8 cellular contexts compared by ENCODE assay signal in genomic region chr10:98134431-98135221, GRCh38. TPM values are rescaled to one million over a fixed set of nuclear protein-coding genes. Genes with fewer than 3 reads are reported as not detected.
DNase-seq lines count a peak whose midpoint lies in the region; ATAC-seq, FAIRE-seq and TF ChIP-seq lines count a peak whose summit lies in the region.

TSS of gene R3HCC1L (plus strand) at chr10:98134657. CDS start at chr10:98208115, 73,458 bp downstream.

- peaks cover 7% of the 10 kb centered on the region; the same call in 1 of the 2 replicates for H3K36me3 ChIP-seq in BLaER1
- no peaks in the 10 kb centered on the region for H3K36me3 ChIP-seq in colonic mucosa

- H3K27me3 ChIP-seq in BLaER1 (no peaks in the 10 kb centered on the region), colonic mucosa (no peaks in the 10 kb centered on the region)

- H3K36me3 Mint-ChIP-seq in activated CD4-positive, alpha-beta T cell treated with anti-CD3 and anti-CD28 coated beads, Interleukin-2, amount 10 ng/mL, durations not matched to agents 24 days and 14 days (ENCODE audit: low read depth) = peaks cover 19% of the 10 kb centered on the region

- no peak for TF ChIP-seq CTCF in colonic mucosa (IDR thresholded peaks at IDR 0.05)

- H3K9ac ChIP-seq in BLaER1 (peak within 1 kb of the TSS; percentile 90), colonic mucosa (ENCODE audit: low read depth in 2 of 2, low read length in 2 of 2) (peak within 1 kb of the TSS; percentile 95)

- peak; percentile 55 for DNase-seq in GM19239 (ENCODE audit: insufficient read length, low spot score)
- peak; percentile 14 for DNase-seq in NCI-H524 treated with DMSO at 0.1 percent for 48 hours (lab: John Stamatoyannopoulos, UW)
- DNase-seq in activated CD4-positive, alpha-beta T cell treated with anti-CD3 and anti-CD28 coated beads, Interleukin-2, amount 10 ng/mL, durations not matched to agents 24 days and 14 days = peak; percentile 98
- DNase-seq in colonic mucosa = peak; percentile 95
- DNase-seq in left kidney (ENCODE audit: low read depth, low spot score) = peak; percentile 96
- DNase-seq in stimulated activated CD4-positive, alpha-beta T cell treated with anti-CD3 and anti-CD28 coated beads, Interleukin-1b, Interleukin-23, amount 100 ng/mL, for 48 hours = peak; percentile 94

- H3K4me3 Mint-ChIP-seq in activated CD4-positive, alpha-beta T cell treated with anti-CD3 and anti-CD28 coated beads, Interleukin-2, amount 10 ng/mL, durations not matched to agents 24 days and 14 days = peak within 1 kb of the TSS; percentile 94

- H3K4me1 Mint-ChIP-seq in activated CD4-positive, alpha-beta T cell treated with anti-CD3 and anti-CD28 coated beads, Interleukin-2, amount 10 ng/mL, durations not matched to agents 24 days and 14 days = peaks cover 36% of the 10 kb centered on the region

- FAIRE-seq in GM19239 (lab: Jason Lieb, UNC) = peak; percentile 96

- H3K4me3 ChIP-seq in BLaER1 (peak within 1 kb of the TSS; percentile 94), colonic mucosa (peak within 1 kb of the TSS; percentile 97)

- H3K9me3 ChIP-seq in BLaER1 (peaks cover 28% of the 10 kb centered on the region), colonic mucosa (no peaks in the 10 kb centered on the region)

- peaks cover 23% of the 10 kb centered on the region; the same call in 1 of the 2 replicates for H4K20me1 ChIP-seq in BLaER1

- peak; percentile 89 for ATAC-seq in HG03442 (IDR thresholded peaks at IDR 0.05; ENCODE audit: unreplicated experiment)

- peak within 1 kb of the TSS; percentile 88 for H3K4me2 ChIP-seq in BLaER1

- H3K27ac Mint-ChIP-seq in activated CD4-positive, alpha-beta T cell treated with anti-CD3 and anti-CD28 coated beads, Interleukin-2, amount 10 ng/mL, durations not matched to agents 24 days and 14 days = peak within 1 kb of the TSS; percentile 88

- H3K4me1 ChIP-seq in BLaER1 (peaks cover 43% of the 10 kb centered on the region), colonic mucosa (peaks cover 10% of the 10 kb centered on the region)

- H3K27ac ChIP-seq in BLaER1 (peak within 1 kb of the TSS; percentile 90), colonic mucosa (peak within 1 kb of the TSS; percentile 92)

- H3K27me3 Mint-ChIP-seq in activated CD4-positive, alpha-beta T cell treated with anti-CD3 and anti-CD28 coated beads, Interleukin-2, amount 10 ng/mL, durations not matched to agents 24 days and 14 days = peaks cover 2% of the 10 kb centered on the region

- intact Hi-C loops in activated CD4-positive, alpha-beta T cell treated with anti-CD3 and anti-CD28 coated beads, Interleukin-2, amount 10 ng/mL, durations not matched to agents 24 days and 14 days (cut with micrococcal nuclease) = loop anchor here (10.0 kb wide), 3 partner anchors 280 to 1600 kb away; partner anchors contain the start of genes COX15 and CUTC
- intact Hi-C loops in colonic mucosa (cut with DNase I) = no loop called here

- H3K9me3 Mint-ChIP-seq in activated CD4-positive, alpha-beta T cell treated with anti-CD3 and anti-CD28 coated beads, Interleukin-2, amount 10 ng/mL, durations not matched to agents 24 days and 14 days = peaks cover 7% of the 10 kb centered on the region

RNA-seq across cellular contexts. Expression of gene R3HCC1L, which starts in this region (rescaled TPM):
- 17.6 and 19.3 TPM in 2 replicates for total RNA-seq in activated CD4-positive, alpha-beta T cell treated with anti-CD3 and anti-CD28 coated beads, Interleukin-2, amount 10 ng/mL, durations not matched to agents 24 days and 14 days
- 10 to 100 TPM; 16.7 to 16.8 TPM for total RNA-seq in colonic mucosa

Comparison
In these comparisons a context has a peak if more than half of its experiments do, and no peak if none do; other contexts are left out.
1. Peak in every context shown above with its lines: DNase-seq, ATAC-seq, H3K4me3 ChIP-seq and H3K27ac ChIP-seq.
2. DNase-seq: peak in every context shown above with its lines; median percentile 98 in activated CD4-positive, alpha-beta T cell treated with anti-CD3 and anti-CD28 coated beads, Interleukin-2, amount 10 ng/mL, durations not matched to agents 24 days and 14 days; 96 in left kidney; 95 in colonic mucosa; 94 in stimulated activated CD4-positive, alpha-beta T cell treated with anti-CD3 and anti-CD28 coated beads, Interleukin-1b, Interleukin-23, amount 100 ng/mL, for 48 hours; 55 in GM19239; 14 in NCI-H524 treated with DMSO at 0.1 percent for 48 hours.